17 cellular contexts compared by ENCODE assay signal in the genomic region with DNA sequence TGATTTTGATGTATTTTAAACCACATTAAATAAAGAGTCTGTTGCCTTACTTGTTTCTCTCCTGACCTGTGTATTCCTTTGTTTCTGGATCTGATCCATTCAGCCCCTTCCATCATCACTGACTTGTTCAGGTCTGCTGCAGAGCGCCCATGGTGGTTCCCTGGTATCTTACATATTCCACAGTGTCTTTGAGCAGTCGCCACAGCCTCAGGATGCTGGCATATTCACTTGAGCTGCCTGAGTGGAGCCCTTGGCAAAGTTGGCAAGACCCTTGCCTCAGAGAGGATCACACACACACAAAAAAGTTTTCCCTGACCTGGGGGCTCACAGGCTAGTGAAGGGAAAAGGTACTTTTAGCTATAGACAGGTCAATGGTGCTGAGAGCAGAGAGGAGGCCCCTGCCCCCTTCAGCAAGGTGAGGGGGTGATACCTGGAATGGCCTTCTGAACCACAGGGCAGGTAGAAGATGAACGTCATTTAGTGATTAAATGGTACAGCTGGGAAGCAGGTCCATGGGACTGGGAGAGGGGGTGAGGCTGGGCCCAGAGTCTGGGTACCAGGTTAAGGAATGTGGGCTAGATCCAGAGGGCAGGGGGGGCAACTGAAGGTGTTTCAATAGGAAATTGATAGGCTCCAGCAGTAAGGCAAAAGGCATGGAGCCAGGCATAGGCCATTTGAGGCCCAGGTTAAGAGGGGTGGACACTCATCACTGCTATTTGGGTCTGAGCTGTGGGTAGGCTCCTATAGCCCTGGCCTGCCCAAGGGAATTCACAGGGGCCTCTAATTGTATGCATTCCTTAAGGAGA. TPM values are rescaled to one million over a fixed set of nuclear protein-coding genes. Genes with fewer than 3 reads are reported as not detected.
A peak's percentile ranks its signal among the peaks of the same experiment; 100 is the strongest.
DNase-seq lines count a peak whose midpoint lies in the region; ATAC-seq and TF ChIP-seq lines count a peak whose summit lies in the region.
"Had no signal": no experiment of that assay in that cellular context is flagged by ENCODE, and none has a peak within 500 bp of the region (broad histone marks: within the 10 kb centered on the region; RNA-seq: fewer than 3 reads in every experiment).

No MANE protein-coding gene starts in this region.

- peaks cover 51% of the 10 kb centered on the region for H3K4me1 Mint-ChIP-seq in activated naive CD4-positive, alpha-beta T cell treated with anti-CD3 and anti-CD28 coated beads for 36 hours (ENCODE audit: low read depth)
- peaks cover 48% of the 10 kb centered on the region for H3K4me1 Mint-ChIP-seq in T-helper 17 cell
- H3K4me1 Mint-ChIP-seq in glutamatergic neuron (ENCODE audit: low read depth, unreplicated experiment) = peaks cover 29% of the 10 kb centered on the region
- peaks cover 46 to 63% of the 10 kb centered on the region in 2 donors for H3K4me1 Mint-ChIP-seq in stimulated activated naive B cell treated with anti-CD40 and anti-IgM and Interleukin-4, amounts not matched to agents 10 μg/mL and 1 μg/mL and 100 μg/mL, for 72 hours

- no peak overlapping the region for H3K4me3 Mint-ChIP-seq in activated naive CD4-positive, alpha-beta T cell treated with anti-CD3 and anti-CD28 coated beads for 36 hours
- no peak overlapping the region for H3K4me3 Mint-ChIP-seq in T-helper 17 cell
- H3K4me3 Mint-ChIP-seq in glutamatergic neuron (ENCODE audit: unreplicated experiment) = peak overlapping the region; percentile 79
- peak overlapping the region in 1 of 2 donors; percentile 42 for H3K4me3 Mint-ChIP-seq in stimulated activated naive B cell treated with anti-CD40 and anti-IgM and Interleukin-4, amounts not matched to agents 10 μg/mL and 1 μg/mL and 100 μg/mL, for 72 hours

- in situ Hi-C loops in HAP-1 (cut with MboI; ENCODE audit: low sequenced_read_pairs) = no loop called here

- ATAC-seq in activated naive CD4-positive, alpha-beta T cell treated with anti-CD3 and anti-CD28 coated beads, Interleukin-2, amount 50 U/mL, for 72 hours = no peak
- ATAC-seq in T-helper 17 cell (no peak), HG03571 (IDR thresholded peaks at IDR 0.05; ENCODE audit: unreplicated experiment) (no peak)
- ATAC-seq in stimulated activated naive B cell treated with anti-CD40 and anti-IgM and Interleukin-4, amounts not matched to agents 10 μg/mL and 1 μg/mL and 100 μg/mL, for 72 hours (replicated peaks) = no peak

- CTCF ChIA-PET in activated naive CD4-positive, alpha-beta T cell treated with anti-CD3 and anti-CD28 coated beads for 36 hours (lab: Charles Lee) = interaction anchor here (0.6 to 1.8 kb wide), 2 partner anchors 17 to 138 kb away, joined by 3 to 6 read pairs; a partner anchor contains a TSS

- no peak overlapping the region for H3K4me3 ChIP-seq in HAP-1

- no peak for TF ChIP-seq CTCF in glutamatergic neuron (IDR thresholded peaks at IDR 0.05; ENCODE audit: partially characterized antibody, unreplicated experiment)

- H3K36me3 Mint-ChIP-seq in activated naive CD4-positive, alpha-beta T cell treated with anti-CD3 and anti-CD28 coated beads, Interleukin-2, amount 50 U/mL, for 72 hours = peaks cover 35 to 39% of the 10 kb centered on the region in 2 donors
- H3K36me3 Mint-ChIP-seq in activated naive CD4-positive, alpha-beta T cell treated with anti-CD3 and anti-CD28 coated beads for 36 hours (ENCODE audit: low read depth) = peaks cover 25% of the 10 kb centered on the region
- H3K36me3 Mint-ChIP-seq in T-helper 17 cell (ENCODE audit: low read depth) (peaks cover 2% of the 10 kb centered on the region), glutamatergic neuron (ENCODE audit: unreplicated experiment) (no peaks in the 10 kb centered on the region)
- peaks cover 45 to 53% of the 10 kb centered on the region in 2 donors for H3K36me3 Mint-ChIP-seq in stimulated activated naive B cell treated with anti-CD40 and anti-IgM and Interleukin-4, amounts not matched to agents 10 μg/mL and 1 μg/mL and 100 μg/mL, for 72 hours

- no peaks in the 10 kb centered on the region for H3K9me3 Mint-ChIP-seq in activated naive CD4-positive, alpha-beta T cell treated with anti-CD3 and anti-CD28 coated beads, Interleukin-2, amount 50 U/mL, for 72 hours
- no peaks in the 10 kb centered on the region for H3K9me3 Mint-ChIP-seq in activated naive CD4-positive, alpha-beta T cell treated with anti-CD3 and anti-CD28 coated beads for 36 hours
- peaks cover 17% of the 10 kb centered on the region for H3K9me3 Mint-ChIP-seq in glutamatergic neuron (ENCODE audit: unreplicated experiment)
- H3K9me3 Mint-ChIP-seq in stimulated activated naive B cell treated with anti-CD40 and anti-IgM and Interleukin-4, amounts not matched to agents 10 μg/mL and 1 μg/mL and 100 μg/mL, for 72 hours = no peaks in the 10 kb centered on the region

- H3K4me1 ChIP-seq in HAP-1 = peaks cover 14% of the 10 kb centered on the region

- H3K9me3 ChIP-seq in T-helper 17 cell (ENCODE audit: control insufficient read depth, low read length, poor library complexity, severe bottlenecking) (no peaks in the 10 kb centered on the region), HAP-1 (no peaks in the 10 kb centered on the region)
- H3K9me3 ChIP-seq: BE2C had no signal

- H3K27me3 Mint-ChIP-seq in activated naive CD4-positive, alpha-beta T cell treated with anti-CD3 and anti-CD28 coated beads for 36 hours (ENCODE audit: low read depth) = no peaks in the 10 kb centered on the region
- H3K27me3 Mint-ChIP-seq in T-helper 17 cell (no peaks in the 10 kb centered on the region), glutamatergic neuron (ENCODE audit: unreplicated experiment) (peaks cover 7% of the 10 kb centered on the region)
- no peaks in the 10 kb centered on the region for H3K27me3 Mint-ChIP-seq in stimulated activated naive B cell treated with anti-CD40 and anti-IgM and Interleukin-4, amounts not matched to agents 10 μg/mL and 1 μg/mL and 100 μg/mL, for 72 hours

- no peaks in the 10 kb centered on the region for H3K27me3 ChIP-seq in HAP-1 (ENCODE audit: low read depth)
- H3K27me3 ChIP-seq: BE2C had no signal

- peak overlapping the region; percentile 22 to 66 for H3K27ac Mint-ChIP-seq in activated naive CD4-positive, alpha-beta T cell treated with anti-CD3 and anti-CD28 coated beads, Interleukin-2, amount 50 U/mL, for 72 hours
- no peak overlapping the region for H3K27ac Mint-ChIP-seq in activated naive CD4-positive, alpha-beta T cell treated with anti-CD3 and anti-CD28 coated beads for 36 hours
- H3K27ac Mint-ChIP-seq in T-helper 17 cell (peak overlapping the region; percentile 87), glutamatergic neuron (ENCODE audit: unreplicated experiment) (peak overlapping the region; percentile 90)
- H3K27ac Mint-ChIP-seq in stimulated activated naive B cell treated with anti-CD40 and anti-IgM and Interleukin-4, amounts not matched to agents 10 μg/mL and 1 μg/mL and 100 μg/mL, for 72 hours = peak overlapping the region; percentile 99

- peaks cover 48% of the 10 kb centered on the region for H3K36me3 ChIP-seq in HAP-1 (replicated peaks)
- H3K36me3 ChIP-seq: BE2C had no signal

- no peak for DNase-seq in activated naive CD4-positive, alpha-beta T cell treated with anti-CD3 and anti-CD28 coated beads, Interleukin-2, amount 50 U/mL, for 72 hours (ENCODE audit: low spot score in 2 of 2)
- no peak for DNase-seq in activated naive CD4-positive, alpha-beta T cell treated with anti-CD3 and anti-CD28 coated beads for 36 hours
- DNase-seq in T-helper 17 cell (no peak), glutamatergic neuron (no peak), HAP-1 (ENCODE audit: low spot score in 2 of 2) (no peak), foreskin melanocyte (no peak)
- DNase-seq in stimulated activated naive B cell treated with anti-CD40 and anti-IgM and Interleukin-4, amounts not matched to agents 10 μg/mL and 1 μg/mL and 100 μg/mL, for 72 hours = no peak
- DNase-seq: activated gamma-delta T cell; BE2C; cerebellar nuclear complex; mesendoderm; NCI-H526 treated with DMSO at 0.1 percent for 48 hours; Right ventricle myocardium superior; stimulated activated CD4-positive, alpha-beta T cell treated with anti-CD3 and anti-CD28 coated beads, Interleukin-4, amount 100 ng/mL, for 24 hours had no signal

- intact Hi-C loops in activated naive CD4-positive, alpha-beta T cell treated with anti-CD3 and anti-CD28 coated beads for 36 hours (cut with micrococcal nuclease) = no loop called here

RNA-seq across cellular contexts. Expression of a gene that starts 2.0 kb away (rescaled TPM):
- total RNA-seq in activated naive CD4-positive, alpha-beta T cell treated with anti-CD3 and anti-CD28 coated beads, Interleukin-2, amount 50 U/mL, for 72 hours = 10 to 100 TPM; 20.8 to 24.9 TPM
- 10 to 100 TPM; 13.1 to 14.8 TPM for total RNA-seq in activated naive CD4-positive, alpha-beta T cell treated with anti-CD3 and anti-CD28 coated beads for 36 hours
- total RNA-seq in T-helper 17 cell (1 to 10 TPM; 4.7 to 4.9 TPM), glutamatergic neuron (ENCODE audit: unreplicated experiment) (34.4 TPM)

RNA-seq across cellular contexts. Expression of a gene that starts 7.0 kb away (rescaled TPM):
- total RNA-seq in activated naive CD4-positive, alpha-beta T cell treated with anti-CD3 and anti-CD28 coated beads, Interleukin-2, amount 50 U/mL, for 72 hours = 1 to 10 TPM; 4.6 to 7.2 TPM
- 1 to 10 TPM; 4.8 to 5.9 TPM for total RNA-seq in activated naive CD4-positive, alpha-beta T cell treated with anti-CD3 and anti-CD28 coated beads for 36 hours
- total RNA-seq in T-helper 17 cell (1 to 10 TPM; 3.2 to 4.1 TPM), glutamatergic neuron (ENCODE audit: unreplicated experiment) (2.7 TPM)

RNA-seq across cellular contexts. Expression of a gene that starts 10.4 kb away (rescaled TPM):
- total RNA-seq in activated naive CD4-positive, alpha-beta T cell treated with anti-CD3 and anti-CD28 coated beads, Interleukin-2, amount 50 U/mL, for 72 hours = under 1 TPM in 1 of 2 donors, not detected in 1; 0.16 TPM
- not detected for total RNA-seq in activated naive CD4-positive, alpha-beta T cell treated with anti-CD3 and anti-CD28 coated beads for 36 hours
- not detected for total RNA-seq in T-helper 17 cell
- not detected for total RNA-seq in glutamatergic neuron (ENCODE audit: unreplicated experiment)
- total RNA-seq: fibroblast of lung, renal cortical epithelial cell, Right ventricle myocardium superior had no signal

RNA-seq across cellular contexts. Expression of a gene that starts 19.0 kb away (rescaled TPM):
- 10 to 100 TPM; 71.9 to 81.7 TPM for total RNA-seq in activated naive CD4-positive, alpha-beta T cell treated with anti-CD3 and anti-CD28 coated beads, Interleukin-2, amount 50 U/mL, for 72 hours
- total RNA-seq in activated naive CD4-positive, alpha-beta T cell treated with anti-CD3 and anti-CD28 coated beads for 36 hours = 10 to 100 TPM; 84.3 to 86.2 TPM
- total RNA-seq in T-helper 17 cell (10 to 100 TPM; 22.9 to 24.6 TPM), glutamatergic neuron (ENCODE audit: unreplicated experiment) (48.6 TPM)

RNA-seq across cellular contexts. Expression of a gene that starts 23.7 kb away (rescaled TPM):
- total RNA-seq in activated naive CD4-positive, alpha-beta T cell treated with anti-CD3 and anti-CD28 coated beads, Interleukin-2, amount 50 U/mL, for 72 hours = 10 to 100 TPM in 1 of 2 donors, 1 to 10 TPM in 1; 7.0 to 10.7 TPM
- total RNA-seq in activated naive CD4-positive, alpha-beta T cell treated with anti-CD3 and anti-CD28 coated beads for 36 hours = 1 to 10 TPM; 5.1 to 6.4 TPM
- total RNA-seq in T-helper 17 cell = 10 to 100 TPM; 13.1 to 18.8 TPM
- total RNA-seq in glutamatergic neuron (ENCODE audit: unreplicated experiment) = 21.8 TPM
